Comparison of ENCODE assay signal across 12 cellular contexts in genomic region chr2:112087346-112088020, GRCh38. TPM values are rescaled to one million over a fixed set of nuclear protein-coding genes. Genes with fewer than 3 reads are reported as not detected.
DNase-seq lines count a peak whose midpoint lies in the region; ATAC-seq and TF ChIP-seq lines count a peak whose summit lies in the region.
"Had no signal": no experiment of that assay in that cellular context is flagged by ENCODE, and none has a peak within 500 bp of the region (broad histone marks: within the 10 kb centered on the region; RNA-seq: fewer than 3 reads in every experiment).

No MANE protein-coding gene starts in this region.

- peak; percentile 19 for DNase-seq in GM19238 (ENCODE audit: insufficient read length, low spot score)
- no peak for DNase-seq in endodermal cell
- no peak for DNase-seq in SW 1271 (lab: John Stamatoyannopoulos, UW)
- DNase-seq in kidney tubule cell (ENCODE audit: low spot score) = no peak
- DNase-seq in MM.1S = no peak
- DNase-seq: body of pancreas, mucosa of descending colon, NCI-H226, transverse colon had no signal

- H3K4me1 ChIP-seq in DOHH2 (ENCODE audit: control insufficient read depth, low read length) = peaks cover 19% of the 10 kb centered on the region
- H3K4me1 ChIP-seq in endodermal cell (ENCODE audit: control insufficient read depth, insufficient read depth, low read length) = no peaks in the 10 kb centered on the region
- H3K4me1 ChIP-seq in MM.1S (ENCODE audit: low read length) = no peaks in the 10 kb centered on the region
- H3K4me1 ChIP-seq: body of pancreas had no signal

- no peak overlapping the region for H3K4me3 Mint-ChIP-seq in activated T-helper 17 cell treated with anti-CD3 and anti-CD28 coated beads, Interleukin-2, amount 50 U/mL, for 72 hours
- no peak overlapping the region for H3K4me3 Mint-ChIP-seq in endodermal cell

- ATAC-seq in HG02852 (IDR thresholded peaks at IDR 0.05; ENCODE audit: unreplicated experiment) = peak; percentile 76
- ATAC-seq in activated T-helper 17 cell treated with anti-CD3 and anti-CD28 coated beads, Interleukin-2, amount 50 U/mL, for 72 hours (replicated peaks) = no peak
- ATAC-seq: body of pancreas, mucosa of descending colon had no signal

- no peaks in the 10 kb centered on the region for H3K9me2 ChIP-seq in DOHH2 (replicated peaks; ENCODE audit: control insufficient read depth, low read length)
- H3K9me2 ChIP-seq in MM.1S (replicated peaks; ENCODE audit: insufficient read depth, low read length) = no peaks in the 10 kb centered on the region

- peak overlapping the region; percentile 36 for H3K27ac ChIP-seq in DOHH2 (ENCODE audit: low read depth, low read length)
- no peak overlapping the region for H3K27ac ChIP-seq in endodermal cell (ENCODE audit: low read depth, low read length)
- H3K27ac ChIP-seq in MM.1S (ENCODE audit: low read length) = no peak overlapping the region
- H3K27ac ChIP-seq: body of pancreas, transverse colon had no signal

- no peak overlapping the region for H3K9ac ChIP-seq in endodermal cell (ENCODE audit: extremely low read depth, low read length, poor library complexity, severe bottlenecking)
- no peak overlapping the region for H3K9ac ChIP-seq in MM.1S (ENCODE audit: low read length)

- H3K27me3 ChIP-seq in DOHH2 (ENCODE audit: control insufficient read depth, low read length) = no peaks in the 10 kb centered on the region
- no peaks in the 10 kb centered on the region for H3K27me3 ChIP-seq in endodermal cell (ENCODE audit: control insufficient read depth, insufficient read depth, low read length, poor library complexity, severe bottlenecking)
- H3K27me3 ChIP-seq in MM.1S (replicated peaks; ENCODE audit: insufficient read depth, low read length) = no peaks in the 10 kb centered on the region
- H3K27me3 ChIP-seq: body of pancreas, transverse colon had no signal

- H3F3A ChIP-seq in DOHH2 (ENCODE audit: control insufficient read depth, insufficient read depth) (no peaks in the 10 kb centered on the region), MM.1S (ENCODE audit: insufficient read depth, low read length) (no peaks in the 10 kb centered on the region)

- H3K27ac Mint-ChIP-seq in activated T-helper 17 cell treated with anti-CD3 and anti-CD28 coated beads, Interleukin-2, amount 50 U/mL, for 72 hours = peak overlapping the region; percentile 67
- H3K27ac Mint-ChIP-seq in endodermal cell = no peak overlapping the region

- no peak overlapping the region for H2AFZ ChIP-seq in MM.1S (ENCODE audit: low read length)

- TF ChIP-seq CTCF in DOHH2 (IDR thresholded peaks at IDR 0.05; ENCODE audit: low read depth, low read length, poor library complexity, severe bottlenecking) (no peak), endodermal cell (conservative IDR thresholded peaks at IDR 0.05) (no peak), MM.1S (IDR thresholded peaks at IDR 0.05; ENCODE audit: low read length) (no peak)

- H3K36me3 ChIP-seq in DOHH2 (ENCODE audit: control insufficient read depth, low read length) (peaks cover 60% of the 10 kb centered on the region), endodermal cell (ENCODE audit: control insufficient read depth, insufficient read depth, low read length) (peaks cover 78% of the 10 kb centered on the region), MM.1S (replicated peaks; ENCODE audit: insufficient read depth, low read length) (no peaks in the 10 kb centered on the region)

- H3K4me1 Mint-ChIP-seq in activated T-helper 17 cell treated with anti-CD3 and anti-CD28 coated beads, Interleukin-2, amount 50 U/mL, for 72 hours = peaks cover 13% of the 10 kb centered on the region
- no peaks in the 10 kb centered on the region for H3K4me1 Mint-ChIP-seq in endodermal cell

- WGBS in endodermal cell (ENCODE audit: insufficient coverage in 1 of 2, insufficient read length in 1 of 2), 2 experiments = 89 to 93% methylated on average over 4 to 9 of the region's 9 CpGs

- H3K27me3 Mint-ChIP-seq in activated T-helper 17 cell treated with anti-CD3 and anti-CD28 coated beads, Interleukin-2, amount 50 U/mL, for 72 hours = no peaks in the 10 kb centered on the region
- no peaks in the 10 kb centered on the region for H3K27me3 Mint-ChIP-seq in endodermal cell (ENCODE audit: insufficient read depth)

- H3K4me2 ChIP-seq in DOHH2 (ENCODE audit: low read length) (peak overlapping the region; percentile 47), MM.1S (ENCODE audit: low read depth, low read length) (no peak overlapping the region)

- H3K4me3 ChIP-seq in DOHH2 (ENCODE audit: low read length) (peak overlapping the region; percentile 29), endodermal cell (ENCODE audit: low read length) (no peak overlapping the region), MM.1S (ENCODE audit: low read length) (no peak overlapping the region)
- H3K4me3 ChIP-seq: body of pancreas, mucosa of descending colon, transverse colon had no signal

- H4K20me1 ChIP-seq in DOHH2 (ENCODE audit: control insufficient read depth, insufficient read depth, low read depth, low read length) (no peaks in the 10 kb centered on the region), MM.1S (ENCODE audit: insufficient read depth, low read length) (no peaks in the 10 kb centered on the region)

- H3K9me3 Mint-ChIP-seq in activated T-helper 17 cell treated with anti-CD3 and anti-CD28 coated beads, Interleukin-2, amount 50 U/mL, for 72 hours = no peaks in the 10 kb centered on the region
- H3K9me3 Mint-ChIP-seq in endodermal cell = no peaks in the 10 kb centered on the region

- H3K79me2 ChIP-seq in DOHH2 (ENCODE audit: control insufficient read depth, low read length) (no peaks in the 10 kb centered on the region), MM.1S (ENCODE audit: low read length) (no peaks in the 10 kb centered on the region)

- H3K9me3 ChIP-seq in DOHH2 (ENCODE audit: control insufficient read depth, insufficient read depth, low read length) = no peaks in the 10 kb centered on the region
- no peaks in the 10 kb centered on the region for H3K9me3 ChIP-seq in endodermal cell (ENCODE audit: control insufficient read depth, low read length)
- H3K9me3 ChIP-seq in MM.1S (replicated peaks; ENCODE audit: insufficient read depth, low read length) = no peaks in the 10 kb centered on the region
- H3K9me3 ChIP-seq: body of pancreas, mucosa of descending colon, transverse colon had no signal

- peaks cover 94% of the 10 kb centered on the region for H3K36me3 Mint-ChIP-seq in activated T-helper 17 cell treated with anti-CD3 and anti-CD28 coated beads, Interleukin-2, amount 50 U/mL, for 72 hours (ENCODE audit: low read depth)
- H3K36me3 Mint-ChIP-seq in endodermal cell (ENCODE audit: low read depth) = peaks cover 66% of the 10 kb centered on the region

RNA-seq across cellular contexts. Expression of gene TMEM87B, which starts 32.4 kb away (rescaled TPM):
- 10 to 100 TPM; 19.9 to 27.7 TPM for total RNA-seq in activated T-helper 17 cell treated with anti-CD3 and anti-CD28 coated beads, Interleukin-2, amount 50 U/mL, for 72 hours
- total RNA-seq in endodermal cell = 10 to 100 TPM; 20.2 to 22.3 TPM
- 12.8 TPM for polyA plus RNA-seq in endodermal cell (2013, experiment 1 of 2)
- 14.4 TPM for polyA plus RNA-seq in endodermal cell (2013, experiment 2 of 2)

RNA-seq across cellular contexts. Expression of gene FBLN7, which starts 50.7 kb away (rescaled TPM):
- total RNA-seq in activated T-helper 17 cell treated with anti-CD3 and anti-CD28 coated beads, Interleukin-2, amount 50 U/mL, for 72 hours = 10 to 100 TPM; 24.4 to 49.9 TPM
- total RNA-seq in endodermal cell = 1 to 10 TPM; 4.0 to 8.7 TPM
- polyA plus RNA-seq in endodermal cell (2013, experiment 1 of 2) = 16.0 TPM
- 13.9 TPM for polyA plus RNA-seq in endodermal cell (2013, experiment 2 of 2)
